8 cellular contexts compared by ENCODE assay signal in genomic region chr14:104826858-104827172, GRCh38. TPM values are rescaled to one million over a fixed set of nuclear protein-coding genes. Genes with fewer than 3 reads are reported as not detected.
DNase-seq lines count a peak whose midpoint lies in the region; ATAC-seq and TF ChIP-seq lines count a peak whose summit lies in the region.

No MANE protein-coding gene starts in this region.

- peaks cover 14% of the 10 kb centered on the region for H3K9me3 Mint-ChIP-seq in WTC11

- no peak for TF ChIP-seq POLR2A in gastroesophageal sphincter (IDR thresholded peaks at IDR 0.05)
- TF ChIP-seq POLR2A in sigmoid colon (IDR thresholded peaks at IDR 0.05), result no peak

- H3K27ac Mint-ChIP-seq in WTC11, result no peak overlapping the region

- POLR2A ChIA-PET in WTC11 (lab: Charles Lee), result interaction anchor here (0.5 to 1.9 kb wide), 4 partner anchors 17 to 74 kb away, joined by 4 to 7 read pairs (median 6); partner anchors contain the start of gene SIVA1

- H3K27me3 ChIP-seq in GM23248 (replicated peaks; ENCODE audit: insufficient read depth) (no peaks in the 10 kb centered on the region), gastroesophageal sphincter (peaks cover 5% of the 10 kb centered on the region), sigmoid colon (peaks cover 0 to 8% (median 0%) of the 10 kb centered on the region in 3 donors)

- H4K20me1 ChIP-seq in GM23248 (ENCODE audit: insufficient read depth), result no peaks in the 10 kb centered on the region

- WGBS in GM23248 (ENCODE audit: low coverage in 1 of 2, low lambda C conversion rate in 2 of 2, missing lambda C conversion rate in 2 of 2), 2 experiments, result 1 to 7% methylated on average over 16 to 27 of the region's 27 CpGs
- WGBS in gastroesophageal sphincter (ENCODE audit: low coverage in 1 of 2), 2 donors, result no CpG with 5 or more reads among the region's 27 CpGs
- WGBS in sigmoid colon, 2 donors, result 1 to 4% methylated on average over 27 of the region's 27 CpGs

- H3K27ac ChIP-seq in GM23248, result no peak overlapping the region
- H3K27ac ChIP-seq in gastroesophageal sphincter, result peak overlapping the region in 2 of 4 donors; percentile 22 to 57
- H3K27ac ChIP-seq in sigmoid colon, result peak overlapping the region in 3 of 4 donors; percentile 27 to 53 (median 41)

- CTCF ChIA-PET in WTC11 (lab: Charles Lee), result interaction anchor here (0.5 to 4.0 kb wide), 46 partner anchors 14 to 1896 kb away, joined by 3 to 164 read pairs (median 6); partner anchors contain the start of genes CEP170B, SIVA1 and ZBTB42

- DNase-seq in GM23248 (no peak), WTC11 (ENCODE audit: low spot score) (no peak), sigmoid colon (no peak), COR-L47 (lab: John Stamatoyannopoulos, UW) (no peak), germinal center (ENCODE audit: low spot score) (no peak)
- DNase-seq in stimulated activated CD4-positive, alpha-beta T cell treated with anti-CD3 and anti-CD28 coated beads, Interleukin-1b, Interleukin-23, amount 100 ng/mL, for 48 hours, result no peak

- peaks cover 7% of the 10 kb centered on the region; the same call in 1 of the 2 replicates for H3F3A ChIP-seq in GM23248 (ENCODE audit: insufficient read depth)

- H3K36me3 ChIP-seq in GM23248 (ENCODE audit: low read depth) (no peaks in the 10 kb centered on the region), gastroesophageal sphincter (no peaks in the 10 kb centered on the region), sigmoid colon (no peaks in the 10 kb centered on the region)

- peak overlapping the region; percentile 80 for H3K4me3 Mint-ChIP-seq in WTC11

- H3K9me2 ChIP-seq in GM23248 (ENCODE audit: insufficient read depth), result no peaks in the 10 kb centered on the region

- TF ChIP-seq EP300 in gastroesophageal sphincter (IDR thresholded peaks at IDR 0.05), result no peak
- no peak for TF ChIP-seq EP300 in sigmoid colon (IDR thresholded peaks at IDR 0.05)

- H3K9ac ChIP-seq in GM23248, result no peak overlapping the region

- TF ChIP-seq CTCF in WTC11 (IDR thresholded peaks at IDR 0.05) (no peak), gastroesophageal sphincter (IDR thresholded peaks at IDR 0.05) (no peak), sigmoid colon (IDR thresholded peaks at IDR 0.05) (no peak)

- H3K4me1 ChIP-seq in GM23248 (ENCODE audit: insufficient read depth), result 0 out of 2 replicates have a peak, but pooled peaks cover 3% of the 10 kb centered on the region
- peaks cover 0 to 25% (median 13%) of the 10 kb centered on the region in 3 donors for H3K4me1 ChIP-seq in gastroesophageal sphincter
- peaks cover 0 to 24% (median 23%) of the 10 kb centered on the region in 4 donors for H3K4me1 ChIP-seq in sigmoid colon

- in situ Hi-C loops in GM23248 (cut with MboI), result no loop called here

- no peaks in the 10 kb centered on the region; the same call in 1 of the 2 replicates for H3K36me3 Mint-ChIP-seq in WTC11

- H3K4me3 ChIP-seq in GM23248, result peak overlapping the region; percentile 59
- H3K4me3 ChIP-seq in gastroesophageal sphincter, result peak overlapping the region; percentile 45 to 56
- H3K4me3 ChIP-seq in sigmoid colon, result peak overlapping the region; percentile 29 to 69 (median 55)

- peak overlapping the region; percentile 68 for H2AFZ ChIP-seq in GM23248

- no peaks in the 10 kb centered on the region for H3K79me2 ChIP-seq in GM23248 (ENCODE audit: insufficient read depth)

- no peak for ATAC-seq in WTC11
- no peak for ATAC-seq in gastroesophageal sphincter
- ATAC-seq in GM21526 (IDR thresholded peaks at IDR 0.05; ENCODE audit: low FRiP score, unreplicated experiment), result no peak

- peaks cover 34% of the 10 kb centered on the region for H3K27me3 Mint-ChIP-seq in WTC11 (ENCODE audit: low read depth)

- intact Hi-C loops in sigmoid colon (cut with DNase I), result loop anchor here (1.0 to 5.0 kb wide), 3 partner anchors 38 to 75 kb away; partner anchors contain the start of genes CEP170B and SIVA1

- H3K4me2 ChIP-seq in GM23248 (ENCODE audit: unreplicated experiment), result peak overlapping the region; percentile 63

- H3K9me3 ChIP-seq in GM23248 (ENCODE audit: low read depth) (no peaks in the 10 kb centered on the region), gastroesophageal sphincter (no peaks in the 10 kb centered on the region), sigmoid colon (no peaks in the 10 kb centered on the region)

- H3K4me1 Mint-ChIP-seq in WTC11, result peaks cover 11% of the 10 kb centered on the region; the same call in 1 of the 2 replicates

TF ChIP-seq in WTC11, 78 proteins besides CTCF, POLR2A, EP300 and RAD21:
- TF ChIP-seq AR (CRISPR knock-in tag; IDR thresholded peaks at IDR 0.05), result no peak
- TF ChIP-seq ATF6 (CRISPR knock-in tag; IDR thresholded peaks at IDR 0.05), result no peak
- no peak for TF ChIP-seq ERG (CRISPR knock-in tag; IDR thresholded peaks at IDR 0.05)
- TF ChIP-seq GABPB1 (CRISPR knock-in tag; IDR thresholded peaks at IDR 0.05), result no peak
- TF ChIP-seq ZNF138 (CRISPR knock-in tag; conservative IDR thresholded peaks at IDR 0.05), result no peak
- no peak for TF ChIP-seq NR1H2 (CRISPR knock-in tag; IDR thresholded peaks at IDR 0.05)

RNA-seq across cellular contexts. Expression of gene ZBTB42, which starts 25.9 kb away (rescaled TPM):
- 2.4 and 6.2 TPM in 2 replicates for total RNA-seq in GM23248 (2014; rRNA removed; shearing (Covaris generic))
- polyA plus RNA-seq in GM23248 (2016; fragmentation: Nextera tagmentation; extraction: Ambion mirVana) (0.56 and 0.75 TPM in 2 replicates), sigmoid colon (1 to 10 TPM; 4.2 to 5.5 (median 4.6) TPM)
- total RNA-seq in WTC11 (2021) (5.4 to 6.4 TPM (median 5.5 TPM) in 3 replicates), gastroesophageal sphincter (1 to 10 TPM; 2.0 to 4.8 (median 3.2) TPM), sigmoid colon (1 to 10 TPM; 1.5 to 5.3 (median 3.5) TPM)

RNA-seq across cellular contexts. Expression of gene AKT1, which starts 31.3 kb away (rescaled TPM):
- 154 and 164 TPM in 2 replicates for total RNA-seq in GM23248 (2014; rRNA removed; shearing (Covaris generic))
- polyA plus RNA-seq in GM23248 (2016; fragmentation: Nextera tagmentation; extraction: Ambion mirVana) (16.9 and 17.9 TPM in 2 replicates), sigmoid colon (100 to 1,000 TPM in 2 of 3 donors, 10 to 100 TPM in 1; 86.2 to 116 (median 102) TPM)
- total RNA-seq in WTC11 (2021) (105 to 121 TPM (median 106 TPM) in 3 replicates), gastroesophageal sphincter (100 to 1,000 TPM; 134 to 283 (median 143) TPM), sigmoid colon (100 to 1,000 TPM; 109 to 180 (median 126) TPM)

RNA-seq across cellular contexts. Expression of gene CEP170B, which starts 38.3 kb away (rescaled TPM):
- 23.3 and 24.5 TPM in 2 replicates for total RNA-seq in GM23248 (2014; rRNA removed; shearing (Covaris generic))
- polyA plus RNA-seq in GM23248 (2016; fragmentation: Nextera tagmentation; extraction: Ambion mirVana) (2.5 and 2.7 TPM in 2 replicates), sigmoid colon (10 to 100 TPM; 12.6 to 60.0 (median 22.4) TPM)
- total RNA-seq in WTC11 (2021) (33.6 to 47.0 TPM (median 33.8 TPM) in 3 replicates), gastroesophageal sphincter (10 to 100 TPM; 18.7 to 64.7 (median 25.5) TPM), sigmoid colon (10 to 100 TPM in 2 of 4 donors, 1 to 10 TPM in 2; 5.4 to 16.1 (median 11.4) TPM)
